In genomic region chr12:2960432-2960956, GRCh38 we compare ENCODE assay signal across 8 cellular contexts. TPM values are rescaled to one million over a fixed set of nuclear protein-coding genes. Genes with fewer than 3 reads are reported as not detected.
DNase-seq lines count a peak whose midpoint lies in the region; ATAC-seq and TF ChIP-seq lines count a peak whose summit lies in the region.

No MANE protein-coding gene starts in this region.

- H3K27me3 ChIP-seq in brain microvascular endothelial cell (replicated peaks) (no peaks in the 10 kb centered on the region), upper lobe of left lung (no peaks in the 10 kb centered on the region)

- peaks cover 13 to 49% (median 22%) of the 10 kb centered on the region in 4 donors for H3K4me1 ChIP-seq in upper lobe of left lung

- H3K27ac ChIP-seq in brain microvascular endothelial cell (peak overlapping the region; percentile 62), upper lobe of left lung (peak overlapping the region; percentile 82 to 92 (median 88))

- ATAC-seq in upper lobe of left lung (ENCODE audit: low FRiP score in 2 of 2) (no peak), GM19397 (IDR thresholded peaks at IDR 0.05; ENCODE audit: unreplicated experiment) (no peak)

- no peak for TF ChIP-seq POLR2A in upper lobe of left lung (IDR thresholded peaks at IDR 0.05)

- H3K4me3 ChIP-seq in brain microvascular endothelial cell (ENCODE audit: low read depth, low read length) (peak overlapping the region; percentile 71), upper lobe of left lung (peak overlapping the region; percentile 37 to 76 (median 66))

- TF ChIP-seq CTCF in brain microvascular endothelial cell (IDR thresholded peaks at IDR 0.05; ENCODE audit: low read depth, low read length, missing control alignments) (no peak), upper lobe of left lung (IDR thresholded peaks at IDR 0.05) (no peak)

- no peaks in the 10 kb centered on the region for H3K9me3 ChIP-seq in upper lobe of left lung

- in situ Hi-C loops in brain microvascular endothelial cell (cut with HindIII; ENCODE audit: low pct_ligation_motif_present, low sequenced_read_pairs), result no loop called here

- no peaks in the 10 kb centered on the region for H3K36me3 ChIP-seq in brain microvascular endothelial cell (replicated peaks)
- peaks cover 0 to 5% (median 0%) of the 10 kb centered on the region in 4 donors for H3K36me3 ChIP-seq in upper lobe of left lung

- DNase-seq in GDM1 (lab: John Stamatoyannopoulos, UW), result peak; percentile 3
- peak; percentile 86 to 88 for DNase-seq in NCI-H526 (lab: John Stamatoyannopoulos, UW)
- DNase-seq in brain microvascular endothelial cell, result peak; percentile 36
- DNase-seq in lung microvascular endothelial cell (ENCODE audit: low read depth in 2 of 2), result peak; percentile 38 to 50
- no peak for DNase-seq in upper lobe of left lung
- no peak for DNase-seq in MV-4-11 (lab: John Stamatoyannopoulos, UW)
- no peak for DNase-seq in effector CD8-positive, alpha-beta T cell (lab: John Stamatoyannopoulos, UW)

- no peak for TF ChIP-seq EP300 in upper lobe of left lung (IDR thresholded peaks at IDR 0.05)

- 13 to 14% methylated on average over 13 to 16 of the region's 16 CpGs for WGBS in upper lobe of left lung, 2 donors

RNA-seq across cellular contexts. Expression of gene TEAD4, which starts 1.3 kb away (rescaled TPM):
- total RNA-seq in lung microvascular endothelial cell (18.3 and 19.2 TPM in 2 replicates), upper lobe of left lung (10 to 100 TPM; 14.5 to 52.0 (median 43.2) TPM)

Comparison
In these comparisons a context has a peak if more than half of its experiments do, and no peak if none do; other contexts are left out.
1. DNase-seq: peak in GDM1 (single experiment), NCI-H526 (2 of 2), brain microvascular endothelial cell (single experiment) and lung microvascular endothelial cell (2 of 2); none in upper lobe of left lung (0 of 2), MV-4-11 (single experiment) and effector CD8-positive, alpha-beta T cell (single experiment).